ENCODE assay signal across 9 cellular contexts in the genomic region with DNA sequence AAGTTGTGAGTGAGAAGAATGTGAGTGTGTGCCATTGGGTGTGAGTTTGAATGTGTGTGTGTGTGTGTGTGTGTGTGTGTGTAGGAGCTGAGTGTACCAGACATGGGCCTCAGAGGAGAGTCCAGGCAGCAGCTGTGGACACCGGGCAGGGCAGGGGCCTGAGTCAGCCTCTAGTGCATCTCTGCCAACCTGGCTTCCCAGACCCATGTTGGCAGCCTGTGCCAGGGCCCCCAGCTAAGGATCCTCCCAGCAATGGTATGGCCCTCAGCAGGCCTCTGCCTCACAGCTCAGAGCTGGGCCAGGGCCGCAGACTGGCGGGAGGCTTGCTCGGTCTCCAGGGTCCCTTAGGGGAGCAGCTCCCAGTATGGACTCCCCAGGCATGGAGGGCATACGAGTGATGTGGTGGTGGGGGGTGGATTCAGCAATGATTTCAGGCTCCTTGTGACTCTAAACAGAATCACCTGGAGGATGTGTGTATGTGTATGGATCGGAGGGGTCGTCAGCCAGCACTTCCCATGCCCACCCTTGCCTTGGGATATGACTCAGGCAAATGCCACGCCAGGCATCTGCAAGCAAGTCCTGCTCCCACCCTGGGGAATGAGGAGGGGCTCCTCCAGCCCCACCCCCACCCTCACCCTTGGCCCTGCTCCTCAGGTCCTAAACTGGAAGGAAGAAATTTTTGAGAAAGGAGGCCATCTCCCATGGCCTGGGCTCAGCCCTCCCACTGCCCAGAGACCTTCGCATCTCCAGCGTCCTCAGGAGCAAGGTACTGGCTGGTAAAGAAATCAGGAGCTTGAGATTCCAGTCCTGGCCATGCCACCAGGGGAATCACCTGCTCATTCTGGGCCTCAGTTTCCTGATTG.
DNase-seq lines count a peak whose midpoint lies in the region; ATAC-seq and TF ChIP-seq lines count a peak whose summit lies in the region.
"Had no signal": no experiment of that assay in that cellular context is flagged by ENCODE, and none has a peak within 500 bp of the region (broad histone marks: within the 10 kb centered on the region; RNA-seq: fewer than 3 reads in every experiment).

No MANE protein-coding gene starts in this region.

- H3K9ac ChIP-seq in ES-I3 (ENCODE audit: low read depth, low read length) = peak overlapping the region; percentile 26; the same call in 1 of the 2 replicates

- peaks cover 8% of the 10 kb centered on the region for H3K27me3 ChIP-seq in RWPE2 (ENCODE audit: insufficient read depth, poor library complexity, severe bottlenecking)

- peak overlapping the region; percentile 38 for H3K27ac ChIP-seq in RWPE2 (ENCODE audit: poor library complexity, severe bottlenecking)

- ATAC-seq in RWPE2 (ENCODE audit: low read depth) = peak; percentile 44

- no peak overlapping the region for H3K4me3 ChIP-seq in RWPE2 (ENCODE audit: severe bottlenecking)

- H3K36me3 ChIP-seq in ES-I3 (ENCODE audit: insufficient read depth, low read length) (no peaks in the 10 kb centered on the region), RWPE2 (ENCODE audit: low read depth) (no peaks in the 10 kb centered on the region)

- DNase-seq in RWPE2 (ENCODE audit: low spot score) (peak; percentile 21), glomerular visceral epithelial cell (ENCODE audit: extremely low spot score) (peak; percentile 63), retina (peak; percentile 3), NCI-H774 (lab: John Stamatoyannopoulos, UW) (no peak), NCI-H526 treated with DMSO at 0.1 percent for 48 hours (lab: John Stamatoyannopoulos, UW) (no peak), NCI-H2227 treated with DMSO at 0.1 percent for 48 hours (lab: John Stamatoyannopoulos, UW) (no peak), NCI-H1048 (lab: John Stamatoyannopoulos, UW) (no peak)
- DNase-seq: SW 1271 had no signal

- no peak for TF ChIP-seq CTCF in RWPE2 (IDR thresholded peaks at IDR 0.05; ENCODE audit: poor library complexity, severe bottlenecking)

- H3K9me3 ChIP-seq in ES-I3 (ENCODE audit: control insufficient read depth, insufficient read depth, low read length) (no peaks in the 10 kb centered on the region), RWPE2 (ENCODE audit: severe bottlenecking) (no peaks in the 10 kb centered on the region)

- H3K4me1 ChIP-seq in ES-I3 (ENCODE audit: insufficient read depth, low read length) (peaks cover 35% of the 10 kb centered on the region), RWPE2 (ENCODE audit: insufficient read depth, poor library complexity, severe bottlenecking) (peaks cover 28% of the 10 kb centered on the region)

Comparison
In these comparisons a context has a peak if more than half of its experiments do, and no peak if none do; other contexts are left out.
1. DNase-seq: peak in RWPE2 (single experiment), glomerular visceral epithelial cell (single experiment) and retina (single experiment); none in NCI-H774 (single experiment), NCI-H526 treated with DMSO at 0.1 percent for 48 hours (single experiment), NCI-H2227 treated with DMSO at 0.1 percent for 48 hours (single experiment) and NCI-H1048 (single experiment).